29 cellular contexts compared by ENCODE assay signal in genomic region chr13:94704347-94705080, GRCh38. TPM values are rescaled to one million over a fixed set of nuclear protein-coding genes. Genes with fewer than 3 reads are reported as not detected.
A peak's percentile ranks its signal among the peaks of the same experiment; 100 is the strongest.
DNase-seq lines count a peak whose midpoint lies in the region; TF ChIP-seq lines count a peak whose summit lies in the region.
"Had no signal": no experiment of that assay in that cellular context is flagged by ENCODE, and none has a peak within 500 bp of the region (broad histone marks: within the 10 kb centered on the region; RNA-seq: fewer than 3 reads in every experiment).

No MANE protein-coding gene starts in this region.

- no peaks in the 10 kb centered on the region for H3K79me2 ChIP-seq in H9 (ENCODE audit: insufficient read depth, low read length)

- H3K27me3 Mint-ChIP-seq in H9 (ENCODE audit: low read depth) = peaks cover 95% of the 10 kb centered on the region
- peaks cover 100% of the 10 kb centered on the region for H3K27me3 Mint-ChIP-seq in endodermal cell (ENCODE audit: insufficient read depth)
- peaks cover 91 to 96% of the 10 kb centered on the region in 2 donors for H3K27me3 Mint-ChIP-seq in CD8-positive, alpha-beta memory T cell

- POLR2A ChIA-PET in CD8-positive, alpha-beta memory T cell (lab: Charles Lee) = no interaction called here

- H3K4me1 ChIP-seq in H9 (ENCODE audit: insufficient read depth, low read length) (no peaks in the 10 kb centered on the region), endodermal cell (ENCODE audit: control insufficient read depth, insufficient read depth, low read length) (peaks cover 6% of the 10 kb centered on the region), neuronal stem cell (ENCODE audit: control insufficient read depth in 2 of 2, insufficient read depth in 1 of 2, low read depth in 1 of 2, low read length in 2 of 2) (peaks cover 11 to 27% of the 10 kb centered on the region in 2 donors), sigmoid colon (peaks cover 0 to 22% (median 13%) of the 10 kb centered on the region in 4 donors)
- H3K4me1 ChIP-seq in CD8-positive, alpha-beta memory T cell (ENCODE audit: insufficient read depth, low read length) = peaks cover 13% of the 10 kb centered on the region
- H3K4me1 ChIP-seq: BLaER1, Caco-2, colonic mucosa had no signal

- no peak overlapping the region for H3K56ac ChIP-seq in H9 (ENCODE audit: insufficient read length, low read depth, low read length)

- H3K79me1 ChIP-seq in H9 (ENCODE audit: insufficient read depth, low read depth, low read length, poor library complexity, severe bottlenecking) = no peaks in the 10 kb centered on the region
- H3K79me1 ChIP-seq in neuronal stem cell (ENCODE audit: low read depth, low read length) = peaks cover 2% of the 10 kb centered on the region

- H3K23ac ChIP-seq in H9 (ENCODE audit: insufficient read length, low read depth, low read length) (no peak overlapping the region), neuronal stem cell (ENCODE audit: low read depth, low read length, poor library complexity) (no peak overlapping the region)

- H3T11ph ChIP-seq in H9 (ENCODE audit: low read length) = no peak overlapping the region

- H3K14ac ChIP-seq in H9 (ENCODE audit: insufficient read depth, low read length) (no peak overlapping the region), neuronal stem cell (ENCODE audit: low read length) (no peak overlapping the region)

- H2AK5ac ChIP-seq in H9 (ENCODE audit: insufficient read length, low read length) = no peak overlapping the region
- H2AK5ac ChIP-seq in neuronal stem cell (ENCODE audit: low read depth, low read length) = no peak overlapping the region

- TF ChIP-seq CTCF in H9 (conservative IDR thresholded peaks at IDR 0.05) (no peak), endodermal cell (conservative IDR thresholded peaks at IDR 0.05) (no peak), sigmoid colon (IDR thresholded peaks at IDR 0.05) (no peak)

- no peak overlapping the region for H3K4ac ChIP-seq in H9 (ENCODE audit: low read depth, low read length)
- no peak overlapping the region for H3K4ac ChIP-seq in neuronal stem cell (ENCODE audit: low read length)

- H4K5ac ChIP-seq in H9 (ENCODE audit: insufficient read length, low read depth, low read length) = no peak overlapping the region

- intact Hi-C loops in sigmoid colon (cut with DNase I) = no loop called here

- H3K23me2 ChIP-seq in H9 (ENCODE audit: insufficient read length, low read depth, low read length, poor library complexity, severe bottlenecking) = peaks cover 32% of the 10 kb centered on the region

- H2BK15ac ChIP-seq in H9 (ENCODE audit: low read depth, low read length) = no peak overlapping the region
- H2BK15ac ChIP-seq in neuronal stem cell (ENCODE audit: low read length) = no peak overlapping the region

- H2BK5ac ChIP-seq in H9 (ENCODE audit: insufficient read length, low read length) = no peak overlapping the region
- H2BK5ac ChIP-seq in neuronal stem cell (ENCODE audit: low read length) = no peak overlapping the region

- H3K27ac ChIP-seq in H9 (ENCODE audit: insufficient read length, low read depth, low read length) (no peak overlapping the region), endodermal cell (ENCODE audit: low read depth, low read length) (peak overlapping the region; percentile 61), neuronal stem cell (replicated peaks; ENCODE audit: low read length) (no peak overlapping the region), sigmoid colon (no peak overlapping the region)
- H3K27ac ChIP-seq in CD8-positive, alpha-beta memory T cell (ENCODE audit: low read depth, low read length) = no peak overlapping the region
- H3K27ac ChIP-seq: BLaER1, colonic mucosa, esophagus squamous epithelium, gastrocnemius medialis, PC-9 had no signal

- TF ChIP-seq POLR2A in sigmoid colon (IDR thresholded peaks at IDR 0.05) = no peak

- no peak for TF ChIP-seq EP300 in sigmoid colon (IDR thresholded peaks at IDR 0.05)

- H3K9me3 ChIP-seq in H9 (ENCODE audit: control insufficient read depth, low read depth, low read length) = no peaks in the 10 kb centered on the region
- peaks cover 10% of the 10 kb centered on the region for H3K9me3 ChIP-seq in endodermal cell (ENCODE audit: control insufficient read depth, low read length)
- peaks cover 2 to 59% of the 10 kb centered on the region in 2 donors for H3K9me3 ChIP-seq in neuronal stem cell (replicated peaks in 1 of 2; ENCODE audit: control insufficient read depth in 2 of 2, insufficient read depth in 1 of 2, low read depth in 1 of 2, low read length in 2 of 2)
- H3K9me3 ChIP-seq in CD8-positive, alpha-beta memory T cell (ENCODE audit: low read length) = no peaks in the 10 kb centered on the region
- H3K9me3 ChIP-seq in sigmoid colon = peaks cover 0 to 3% (median 0%) of the 10 kb centered on the region in 4 donors
- H3K9me3 ChIP-seq: Caco-2, colonic mucosa, esophagus squamous epithelium, gastrocnemius medialis had no signal

- H3K27ac Mint-ChIP-seq in H9 = peak overlapping the region in 1 of 3 experiments; percentile 56; a peak in 2 of 7 replicates
- H3K27ac Mint-ChIP-seq in endodermal cell = no peak overlapping the region
- H3K27ac Mint-ChIP-seq in CD8-positive, alpha-beta memory T cell = no peak overlapping the region
- H3K27ac Mint-ChIP-seq: activated CD4-positive, alpha-beta memory T cell treated with anti-CD3 and anti-CD28 coated beads for 36 hours; HFFc6; T-cell had no signal

- peaks cover 0 to 8% of the 10 kb centered on the region in 2 experiments; a peak in 2 of 5 replicates for H3K9me3 Mint-ChIP-seq in H9
- no peaks in the 10 kb centered on the region for H3K9me3 Mint-ChIP-seq in endodermal cell
- peaks cover 5 to 26% (median 18%) of the 10 kb centered on the region in 5 donors for H3K9me3 Mint-ChIP-seq in CD8-positive, alpha-beta memory T cell
- H3K9me3 Mint-ChIP-seq: activated CD4-positive, alpha-beta memory T cell treated with anti-CD3 and anti-CD28 coated beads for 36 hours; T-cell had no signal

- WGBS in H9 (ENCODE audit: extremely low coverage, insufficient read length, low lambda C conversion rate) = no CpG with 5 or more reads among the region's 25 CpGs
- 6 to 9% methylated on average over 14 to 20 of the region's 25 CpGs for WGBS in endodermal cell (ENCODE audit: insufficient coverage in 1 of 2, insufficient read length in 1 of 2), 2 experiments
- no CpG with 5 or more reads among the region's 25 CpGs for WGBS in neuronal stem cell (ENCODE audit: extremely low coverage in 2 of 2, insufficient read length in 2 of 2, insufficient replicate concordance in 1 of 2), 2 donors
- 11 to 20% methylated on average over 25 of the region's 25 CpGs for WGBS in sigmoid colon, 2 donors

- H4K91ac ChIP-seq in H9 (ENCODE audit: insufficient read length, low read depth, low read length) = no peak overlapping the region
- no peak overlapping the region for H4K91ac ChIP-seq in neuronal stem cell (ENCODE audit: low read depth, low read length, poor library complexity)

- H3K9ac ChIP-seq in H9 (ENCODE audit: extremely low read depth, insufficient read length, low read length) = no peak overlapping the region
- no peak overlapping the region for H3K9ac ChIP-seq in endodermal cell (ENCODE audit: extremely low read depth, low read length, poor library complexity, severe bottlenecking)
- H3K9ac ChIP-seq in neuronal stem cell (ENCODE audit: low read depth, low read length, poor library complexity) = no peak overlapping the region
- H3K9ac ChIP-seq: BLaER1 had no signal

- H2BK120ac ChIP-seq in H9 (ENCODE audit: low read depth, low read length, poor library complexity, severe bottlenecking) = no peak overlapping the region
- no peak overlapping the region for H2BK120ac ChIP-seq in neuronal stem cell (ENCODE audit: low read depth, low read length)

- no peak overlapping the region for H3K18ac ChIP-seq in H9 (ENCODE audit: insufficient read length, low read depth, low read length)
- H3K18ac ChIP-seq in neuronal stem cell (ENCODE audit: low read length) = no peak overlapping the region

- peak overlapping the region; percentile 87 for H3K4me2 ChIP-seq in H9 (ENCODE audit: insufficient read depth, insufficient read length, low read length)
- H3K4me2 ChIP-seq in neuronal stem cell (ENCODE audit: insufficient read depth, low read length, poor library complexity, severe bottlenecking) = peak overlapping the region; percentile 27
- H3K4me2 ChIP-seq: BLaER1, PC-9 had no signal

- H3K36me3 Mint-ChIP-seq in H9 (ENCODE audit: insufficient read depth in 1 of 3, low read depth in 3 of 3) (peaks cover 0 to 10% (median 0%) of the 10 kb centered on the region in 3 experiments; a peak in 2 of 7 replicates), endodermal cell (ENCODE audit: low read depth) (no peaks in the 10 kb centered on the region)
- H3K36me3 Mint-ChIP-seq in CD8-positive, alpha-beta memory T cell = peaks cover 0 to 2% (median 0%) of the 10 kb centered on the region in 3 donors
- H3K36me3 Mint-ChIP-seq: activated CD4-positive, alpha-beta memory T cell treated with anti-CD3 and anti-CD28 coated beads for 36 hours; T-cell had no signal

- H3K4me3 Mint-ChIP-seq in H9 (peak overlapping the region; percentile 73 to 78), endodermal cell (peak overlapping the region; percentile 11)
- H3K4me3 Mint-ChIP-seq in CD8-positive, alpha-beta memory T cell = no peak overlapping the region
- H3K4me3 Mint-ChIP-seq: activated CD4-positive, alpha-beta memory T cell treated with anti-CD3 and anti-CD28 coated beads for 36 hours; HFFc6; T-cell had no signal

- no peak overlapping the region for H2BK20ac ChIP-seq in H9 (ENCODE audit: low read depth, low read length, poor library complexity, severe bottlenecking)

- H3K27me3 ChIP-seq in H9 (ENCODE audit: insufficient read depth, low read length) = peaks cover 57% of the 10 kb centered on the region; the same call in 1 of the 2 replicates
- H3K27me3 ChIP-seq in endodermal cell (ENCODE audit: control insufficient read depth, insufficient read depth, low read length, poor library complexity, severe bottlenecking) = peaks cover 100% of the 10 kb centered on the region
- H3K27me3 ChIP-seq in neuronal stem cell (ENCODE audit: control insufficient read depth in 3 of 3, insufficient read depth in 3 of 3, low read depth in 1 of 3, low read length in 3 of 3) = peaks cover 0 to 33% (median 0%) of the 10 kb centered on the region in 3 experiments
- peaks cover 87% of the 10 kb centered on the region for H3K27me3 ChIP-seq in CD8-positive, alpha-beta memory T cell (ENCODE audit: insufficient read depth, low read length, poor library complexity, severe bottlenecking)
- peaks cover 75 to 99% (median 87%) of the 10 kb centered on the region in 3 donors for H3K27me3 ChIP-seq in sigmoid colon

- H3K4me1 Mint-ChIP-seq in H9 = peaks cover 65 to 75% of the 10 kb centered on the region in 2 experiments
- peaks cover 45% of the 10 kb centered on the region for H3K4me1 Mint-ChIP-seq in endodermal cell
- peaks cover 3 to 16% (median 15%) of the 10 kb centered on the region in 3 donors for H3K4me1 Mint-ChIP-seq in CD8-positive, alpha-beta memory T cell

- H2BK12ac ChIP-seq in H9 (ENCODE audit: insufficient read length, low read depth, low read length) (no peak overlapping the region), neuronal stem cell (ENCODE audit: low read length) (no peak overlapping the region)

- no peaks in the 10 kb centered on the region for H3K36me3 ChIP-seq in endodermal cell (ENCODE audit: control insufficient read depth, insufficient read depth, low read length)
- H3K36me3 ChIP-seq in neuronal stem cell (replicated peaks in 1 of 2; ENCODE audit: control insufficient read depth in 2 of 2, insufficient read depth in 2 of 2, low read length in 2 of 2) = peaks cover 0 to 22% of the 10 kb centered on the region in 2 donors
- H3K36me3 ChIP-seq in CD8-positive, alpha-beta memory T cell (ENCODE audit: insufficient read depth, low read length) = no peaks in the 10 kb centered on the region
- no peaks in the 10 kb centered on the region for H3K36me3 ChIP-seq in sigmoid colon
- H3K36me3 ChIP-seq: BLaER1, colonic mucosa, esophagus squamous epithelium, gastrocnemius medialis had no signal

- no peak overlapping the region for H4K8ac ChIP-seq in H9 (replicated peaks; ENCODE audit: insufficient read length, low read depth, low read length)
- no peak overlapping the region for H4K8ac ChIP-seq in neuronal stem cell (ENCODE audit: low read depth, low read length)

- peak overlapping the region; percentile 16 for H3K4me3 ChIP-seq in endodermal cell (ENCODE audit: low read length)
- H3K4me3 ChIP-seq in neuronal stem cell (ENCODE audit: low read length in 2 of 2) = no peak overlapping the region
- H3K4me3 ChIP-seq in CD8-positive, alpha-beta memory T cell (ENCODE audit: low read length) = no peak overlapping the region
- no peak overlapping the region for H3K4me3 ChIP-seq in sigmoid colon
- H3K4me3 ChIP-seq: BLaER1, colonic mucosa, esophagus squamous epithelium, gastrocnemius medialis, PC-9 had no signal

- no peaks in the 10 kb centered on the region for H4K20me1 ChIP-seq in H9 (ENCODE audit: control insufficient read depth, insufficient read depth, insufficient read length)

- CTCF ChIA-PET in CD8-positive, alpha-beta memory T cell (lab: Charles Lee) = no interaction called here

- peak; percentile 11 for DNase-seq in ELR (ENCODE audit: low read depth)
- DNase-seq in H9 = peak; percentile 81
- peak; percentile 65 for DNase-seq in endodermal cell
- DNase-seq in neuronal stem cell (ENCODE audit: low spot score) = no peak
- no peak for DNase-seq in CD8-positive, alpha-beta memory T cell
- DNase-seq in NCI-H748 (lab: John Stamatoyannopoulos, UW; ENCODE audit: unreplicated experiment) = no peak
- DNase-seq in sigmoid colon = no peak
- DNase-seq: activated CD4-positive, alpha-beta memory T cell treated with anti-CD3 and anti-CD28 coated beads for 36 hours; activated gamma-delta T cell; Caco-2; colonic mucosa; DND-41; esophagus squamous epithelium; gastrocnemius medialis; HFFc6; hippocampal formation; KG1; kidney glomerular epithelial cell; NCI-H1436 treated with DMSO at 0.1 percent for 48 hours; NCI-H2107; NCI-H446 treated with DMSO at 0.1 percent for 48 hours; PC-9; Right ventricle myocardium superior; small intestine; stimulated activated CD4-positive, alpha-beta T cell treated with anti-CD3 and anti-CD28 coated beads, Interleukin-1b, Interleukin-23, amount 100 ng/mL, for 48 hours; substantia nigra; T-cell had no signal

- H2AFZ ChIP-seq in H9 (ENCODE audit: low read length) (no peak overlapping the region), neuronal stem cell (ENCODE audit: low read length) (no peak overlapping the region)
- H2AFZ ChIP-seq: PC-9 had no signal

RNA-seq across cellular contexts. Expression of gene SOX21, which starts 7.8 kb away (rescaled TPM):
- total RNA-seq in H9 (2021) (36.8 and 38.4 TPM in 2 replicates), endodermal cell (10 to 100 TPM in 1 of 2 donors, 1 to 10 TPM in 1; 5.2 to 10.1 TPM), sigmoid colon (not detected)
- 53.2 TPM for polyA plus RNA-seq in endodermal cell (2013, experiment 1 of 2)
- polyA plus RNA-seq in endodermal cell (2013, experiment 2 of 2) = 46.1 TPM
- 113 TPM for polyA plus RNA-seq in neuronal stem cell (2013, experiment 1 of 2)
- polyA plus RNA-seq in neuronal stem cell (2013, experiment 2 of 2) = 117 TPM
- total RNA-seq in CD8-positive, alpha-beta memory T cell = not detected
- not detected for polyA plus RNA-seq in CD8-positive, alpha-beta memory T cell
- under 1 TPM in 1 of 3 donors, not detected in 2; 0.60 TPM for polyA plus RNA-seq in sigmoid colon
- total RNA-seq: activated CD4-positive, alpha-beta memory T cell treated with anti-CD3 and anti-CD28 coated beads for 36 hours; colonic mucosa; gastrocnemius medialis; HFFc6; PC-9; Right ventricle myocardium superior; T-cell; ureter had no signal
- polyA plus RNA-seq: small intestine had no signal

Comparison
In these comparisons a context has a peak if more than half of its experiments do, and no peak if none do; other contexts are left out.
1. DNase-seq: peak in ELR (single experiment), H9 (single experiment) and endodermal cell (single experiment); none in neuronal stem cell (single experiment), CD8-positive, alpha-beta memory T cell (0 of 5), NCI-H748 (single experiment) and sigmoid colon (single experiment).
2. H3K4me3 Mint-ChIP-seq: peak in H9 (2 of 2) and endodermal cell (single experiment); none in CD8-positive, alpha-beta memory T cell (0 of 7).
3. RNA of gene SOX21, which starts 7.8 kb away (total RNA-seq): 36.8 to 38.4 TPM in H9 and 5.2 to 10.1 TPM in endodermal cell; not detected in CD8-positive, alpha-beta memory T cell and not detected in sigmoid colon; every median in the first group is over 4 times any median in the second.